In the genomic region with DNA sequence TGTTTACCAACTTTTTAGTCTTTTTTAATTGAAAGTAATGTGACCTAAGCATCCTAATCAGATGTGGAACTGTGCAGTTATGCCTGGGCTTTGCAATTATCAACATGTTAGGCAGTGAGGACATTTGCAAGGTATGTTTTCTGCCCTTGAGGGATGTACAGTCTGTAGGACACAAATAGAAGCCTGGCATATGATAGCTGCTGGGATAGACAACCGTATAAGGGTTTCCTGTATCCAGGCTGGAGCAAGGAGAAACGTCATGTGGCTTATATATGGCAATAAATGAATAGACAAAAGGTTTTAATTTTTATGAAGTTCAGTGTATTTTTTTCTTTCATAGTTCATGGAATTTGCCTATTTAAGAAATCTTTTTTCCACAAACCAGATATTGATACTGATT, we compare ENCODE assay signal across 26 cellular contexts.
"Had no signal": no experiment of that assay in that cellular context is flagged by ENCODE, and none has a peak within 500 bp of the region (broad histone marks: within the 10 kb centered on the region; RNA-seq: fewer than 3 reads in every experiment).

No MANE protein-coding gene starts in this region.

- H3K27me3 ChIP-seq: adrenal gland, ascending aorta, brain microvascular endothelial cell, esophagus muscularis mucosa, gastroesophageal sphincter, right lobe of liver, tibial artery had no signal

- H3K4me3 ChIP-seq: adrenal gland, ascending aorta, esophagus muscularis mucosa, gastroesophageal sphincter, right lobe of liver, skin epidermis, tibial artery had no signal

- H3K27me3 Mint-ChIP-seq: activated CD8-positive, alpha-beta T cell treated with anti-CD3 and anti-CD28 coated beads for 36 hours; activated naive CD8-positive, alpha-beta T cell; stimulated activated naive CD8-positive, alpha-beta T cell treated with anti-CD3 and anti-CD28 coated beads, Interleukin-15, Interleukin-2, amounts not matched to agents 100 ng/mL and 50 ng/mL, for 24 hours had no signal

- H3K27ac Mint-ChIP-seq: activated CD8-positive, alpha-beta memory T cell treated with anti-CD3 and anti-CD28 coated beads, Interleukin-2, amount 10 ng/mL, durations not matched to agents 7 days and 5 days; activated CD8-positive, alpha-beta T cell treated with anti-CD3 and anti-CD28 coated beads for 36 hours; activated naive CD8-positive, alpha-beta T cell; activated T-helper 1 cell treated with anti-CD3 and anti-CD28 coated beads, Interleukin-12 subunit alpha, Interleukin-12 subunit beta, Interleukin-2, Interleukin-4 antibody, amounts not matched to agents 30 ng/mL and 10 ng/mL and 1 ng/mL, durations not matched to agents 14 hours and 24 hours and 36 hours; stimulated activated naive CD8-positive, alpha-beta T cell treated with anti-CD3 and anti-CD28 coated beads, Interleukin-15, Interleukin-2, amounts not matched to agents 100 ng/mL and 50 ng/mL, for 24 hours had no signal

- H3K9me3 Mint-ChIP-seq: activated CD4-positive, alpha-beta T cell treated with anti-CD3 and anti-CD28 coated beads, Interleukin-2, amount 10 ng/mL, durations not matched to agents 7 days and 5 days; activated CD8-positive, alpha-beta T cell treated with anti-CD3 and anti-CD28 coated beads for 36 hours; activated T-helper 1 cell treated with anti-CD3 and anti-CD28 coated beads, Interleukin-12 subunit alpha, Interleukin-12 subunit beta, Interleukin-2, Interleukin-4 antibody, amounts not matched to agents 30 ng/mL and 10 ng/mL and 1 ng/mL, durations not matched to agents 14 hours and 24 hours and 36 hours; stimulated activated naive CD8-positive, alpha-beta T cell treated with anti-CD3 and anti-CD28 coated beads, Interleukin-15, Interleukin-2, amounts not matched to agents 100 ng/mL and 50 ng/mL, for 24 hours had no signal

- H3K4me3 Mint-ChIP-seq: activated CD4-positive, alpha-beta T cell treated with anti-CD3 and anti-CD28 coated beads, Interleukin-2, amount 10 ng/mL, durations not matched to agents 7 days and 5 days; activated CD8-positive, alpha-beta memory T cell treated with anti-CD3 and anti-CD28 coated beads, Interleukin-2, amount 10 ng/mL, durations not matched to agents 7 days and 5 days; activated CD8-positive, alpha-beta T cell treated with anti-CD3 and anti-CD28 coated beads for 36 hours; stimulated activated naive CD8-positive, alpha-beta T cell treated with anti-CD3 and anti-CD28 coated beads, Interleukin-15, Interleukin-2, amounts not matched to agents 100 ng/mL and 50 ng/mL, for 24 hours had no signal

- DNase-seq: activated CD4-positive, alpha-beta T cell treated with anti-CD3 and anti-CD28 coated beads, Interleukin-2, amount 10 ng/mL, durations not matched to agents 7 days and 5 days; activated CD4-positive, CD25-positive, alpha-beta regulatory T cell treated with anti-CD3 and anti-CD28 coated beads, Interleukin-2, amount 50 U/mL, for 72 hours; activated CD8-positive, alpha-beta memory T cell treated with anti-CD3 and anti-CD28 coated beads, Interleukin-2, amount 10 ng/mL, durations not matched to agents 7 days and 5 days; activated CD8-positive, alpha-beta T cell treated with anti-CD3 and anti-CD28 coated beads for 36 hours; activated gamma-delta T cell treated with Interleukin-2 at 50 U/mL for 16 hours; activated T-cell treated with anti-CD3 and anti-CD28 coated beads for 4 hours; adrenal gland; brain microvascular endothelial cell; central memory CD4-positive, alpha-beta T cell; dermis blood vessel endothelial cell; effector CD8-positive, alpha-beta T cell; head of caudate nucleus; hypothalamus; occipital lobe; posterior cingulate gyrus; right lobe of liver; stimulated activated CD4-positive, alpha-beta T cell treated with anti-CD3 and anti-CD28 coated beads, Interleukin-1b, Interleukin-23, amount 100 ng/mL, for 48 hours; tibial artery; WERI-Rb-1 had no signal

- ATAC-seq: activated CD8-positive, alpha-beta memory T cell treated with anti-CD3 and anti-CD28 coated beads, Interleukin-2, amount 10 ng/mL, durations not matched to agents 7 days and 5 days; activated CD8-positive, alpha-beta T cell treated with anti-CD3 and anti-CD28 coated beads for 36 hours; gastroesophageal sphincter; right lobe of liver had no signal

- H3K9me3 ChIP-seq: adrenal gland, ascending aorta, esophagus muscularis mucosa, gastroesophageal sphincter, right lobe of liver, tibial artery had no signal

- H3K36me3 ChIP-seq: ascending aorta, brain microvascular endothelial cell, esophagus muscularis mucosa, gastroesophageal sphincter, right lobe of liver, tibial artery had no signal

- H3K36me3 Mint-ChIP-seq: activated naive CD8-positive, alpha-beta T cell had no signal
